9 cellular contexts compared by ENCODE assay signal in the genomic region with DNA sequence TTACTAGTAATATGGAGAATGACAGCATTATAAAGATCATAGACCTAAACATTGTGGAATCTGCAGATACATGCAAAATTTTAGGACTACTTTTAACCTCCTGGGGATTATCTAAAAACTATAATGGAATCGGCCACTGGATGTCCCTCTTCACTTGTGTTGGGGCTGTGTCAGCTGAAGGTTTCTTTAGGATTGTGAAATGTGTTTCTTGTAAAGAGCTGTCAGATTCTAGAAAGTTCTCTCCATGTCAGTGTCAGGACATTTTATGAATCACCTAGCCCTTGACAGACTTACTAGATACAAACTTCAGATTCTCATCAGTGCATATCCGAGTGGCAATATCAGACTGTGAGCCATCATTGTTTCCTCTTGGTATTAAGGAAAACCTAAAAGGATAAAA.
A peak's percentile ranks its signal among the peaks of the same experiment; 100 is the strongest.
DNase-seq lines count a peak whose midpoint lies in the region; ATAC-seq and TF ChIP-seq lines count a peak whose summit lies in the region.
"Had no signal": no experiment of that assay in that cellular context is flagged by ENCODE, and none has a peak within 500 bp of the region (broad histone marks: within the 10 kb centered on the region; RNA-seq: fewer than 3 reads in every experiment).

No MANE protein-coding gene starts in this region.

- DNase-seq in Ammon's horn (ENCODE audit: low spot score) (peak; percentile 57), iPS-NIHi11 (ENCODE audit: low spot score) (peak; percentile 49)
- DNase-seq in natural killer cell treated with Interleukin-12 subunit alpha and Interleukin-12 subunit beta and Interleukin-15 and Interleukin-18, amount 100 ng/mL, for 72 hours (ENCODE audit: low spot score), result no peak
- DNase-seq in activated T-cell treated with anti-CD3 and anti-CD28 coated beads, Interleukin-2, amount 50 U/mL, for 48 hours, result no peak
- DNase-seq: activated naive CD8-positive, alpha-beta T cell treated with anti-CD3 and anti-CD28 coated beads, Interleukin-2, amount 10 ng/mL, durations not matched to agents 7 days and 5 days had no signal

- H3K27me3 Mint-ChIP-seq in natural killer cell treated with Interleukin-12 subunit alpha and Interleukin-12 subunit beta and Interleukin-15 and Interleukin-18, amount 100 ng/mL, for 72 hours, result no peaks in the 10 kb centered on the region
- H3K27me3 Mint-ChIP-seq: activated naive CD8-positive, alpha-beta T cell treated with anti-CD3 and anti-CD28 coated beads, Interleukin-2, amount 10 ng/mL, durations not matched to agents 7 days and 5 days had no signal

- peak; percentile 36; the same call in 1 of the 2 replicates for TF ChIP-seq RAD21 in Ishikawa (IDR thresholded peaks at IDR 0.05; ENCODE audit: low read depth)

- no peak overlapping the region for H3K4me3 Mint-ChIP-seq in natural killer cell treated with Interleukin-12 subunit alpha and Interleukin-12 subunit beta and Interleukin-15 and Interleukin-18, amount 100 ng/mL, for 72 hours
- H3K4me3 Mint-ChIP-seq: activated naive CD8-positive, alpha-beta T cell treated with anti-CD3 and anti-CD28 coated beads, Interleukin-2, amount 10 ng/mL, durations not matched to agents 7 days and 5 days had no signal

- peak; percentile 33; the same call in 1 of the 3 replicates for ATAC-seq in SK-N-SH treated with all-trans-retinoic acid at 6 μM for 48 hours
- ATAC-seq in natural killer cell treated with Interleukin-12 subunit alpha and Interleukin-12 subunit beta and Interleukin-15 and Interleukin-18, amount 100 ng/mL, for 72 hours, result no peak
- no peak for ATAC-seq in GM18502 (IDR thresholded peaks at IDR 0.05; ENCODE audit: poor library complexity, unreplicated experiment)
- ATAC-seq in HG03025 (IDR thresholded peaks at IDR 0.05; ENCODE audit: low FRiP score, unreplicated experiment), result no peak

- peaks cover 12% of the 10 kb centered on the region for H3K9me3 Mint-ChIP-seq in natural killer cell treated with Interleukin-12 subunit alpha and Interleukin-12 subunit beta and Interleukin-15 and Interleukin-18, amount 100 ng/mL, for 72 hours

- H3K27ac Mint-ChIP-seq in natural killer cell treated with Interleukin-12 subunit alpha and Interleukin-12 subunit beta and Interleukin-15 and Interleukin-18, amount 100 ng/mL, for 72 hours, result no peak overlapping the region
- H3K27ac Mint-ChIP-seq: activated naive CD8-positive, alpha-beta T cell treated with anti-CD3 and anti-CD28 coated beads, Interleukin-2, amount 10 ng/mL, durations not matched to agents 7 days and 5 days had no signal

- H3K36me3 Mint-ChIP-seq in natural killer cell treated with Interleukin-12 subunit alpha and Interleukin-12 subunit beta and Interleukin-15 and Interleukin-18, amount 100 ng/mL, for 72 hours, result no peaks in the 10 kb centered on the region
- H3K36me3 Mint-ChIP-seq: activated naive CD8-positive, alpha-beta T cell treated with anti-CD3 and anti-CD28 coated beads, Interleukin-2, amount 10 ng/mL, durations not matched to agents 7 days and 5 days had no signal

- no peak for TF ChIP-seq EP300 in Ishikawa (IDR thresholded peaks at IDR 0.05; ENCODE audit: borderline replicate concordance)

- H3K4me1 Mint-ChIP-seq in natural killer cell treated with Interleukin-12 subunit alpha and Interleukin-12 subunit beta and Interleukin-15 and Interleukin-18, amount 100 ng/mL, for 72 hours (ENCODE audit: low read depth in 2 of 2), result no peaks in the 10 kb centered on the region
- H3K4me1 Mint-ChIP-seq: activated naive CD8-positive, alpha-beta T cell treated with anti-CD3 and anti-CD28 coated beads, Interleukin-2, amount 10 ng/mL, durations not matched to agents 7 days and 5 days had no signal

TF ChIP-seq in Ishikawa, 13 proteins besides CTCF, POLR2A, EP300 and RAD21 (continues in another document):
- TF ChIP-seq, protein P1, sequence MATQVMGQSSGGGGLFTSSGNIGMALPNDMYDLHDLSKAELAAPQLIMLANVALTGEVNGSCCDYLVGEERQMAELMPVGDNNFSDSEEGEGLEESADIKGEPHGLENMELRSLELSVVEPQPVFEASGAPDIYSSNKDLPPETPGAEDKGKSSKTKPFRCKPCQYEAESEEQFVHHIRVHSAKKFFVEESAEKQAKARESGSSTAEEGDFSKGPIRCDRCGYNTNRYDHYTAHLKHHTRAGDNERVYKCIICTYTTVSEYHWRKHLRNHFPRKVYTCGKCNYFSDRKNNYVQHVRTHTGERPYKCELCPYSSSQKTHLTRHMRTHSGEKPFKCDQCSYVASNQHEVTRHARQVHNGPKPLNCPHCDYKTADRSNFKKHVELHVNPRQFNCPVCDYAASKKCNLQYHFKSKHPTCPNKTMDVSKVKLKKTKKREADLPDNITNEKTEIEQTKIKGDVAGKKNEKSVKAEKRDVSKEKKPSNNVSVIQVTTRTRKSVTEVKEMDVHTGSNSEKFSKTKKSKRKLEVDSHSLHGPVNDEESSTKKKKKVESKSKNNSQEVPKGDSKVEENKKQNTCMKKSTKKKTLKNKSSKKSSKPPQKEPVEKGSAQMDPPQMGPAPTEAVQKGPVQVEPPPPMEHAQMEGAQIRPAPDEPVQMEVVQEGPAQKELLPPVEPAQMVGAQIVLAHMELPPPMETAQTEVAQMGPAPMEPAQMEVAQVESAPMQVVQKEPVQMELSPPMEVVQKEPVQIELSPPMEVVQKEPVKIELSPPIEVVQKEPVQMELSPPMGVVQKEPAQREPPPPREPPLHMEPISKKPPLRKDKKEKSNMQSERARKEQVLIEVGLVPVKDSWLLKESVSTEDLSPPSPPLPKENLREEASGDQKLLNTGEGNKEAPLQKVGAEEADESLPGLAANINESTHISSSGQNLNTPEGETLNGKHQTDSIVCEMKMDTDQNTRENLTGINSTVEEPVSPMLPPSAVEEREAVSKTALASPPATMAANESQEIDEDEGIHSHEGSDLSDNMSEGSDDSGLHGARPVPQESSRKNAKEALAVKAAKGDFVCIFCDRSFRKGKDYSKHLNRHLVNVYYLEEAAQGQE (IDR thresholded peaks at IDR 0.05; ENCODE audit: low read depth), result no peak
- no peak for TF ChIP-seq NFIC (IDR thresholded peaks at IDR 0.05)
- TF ChIP-seq CREB1 (IDR thresholded peaks at IDR 0.05; ENCODE audit: low read depth), result no peak
- TF ChIP-seq TEAD4 (IDR thresholded peaks at IDR 0.05), result no peak
- no peak for TF ChIP-seq CEBPB (IDR thresholded peaks at IDR 0.05)
- TF ChIP-seq FOXM1 (IDR thresholded peaks at IDR 0.05; ENCODE audit: borderline replicate concordance, low read depth), result no peak
- no peak for TF ChIP-seq TCF12 (IDR thresholded peaks at IDR 0.05; ENCODE audit: low read depth)
- no peak for TF ChIP-seq YY1 (IDR thresholded peaks at IDR 0.05; ENCODE audit: low read depth)
- no peak for TF ChIP-seq TAF1 (IDR thresholded peaks at IDR 0.05; ENCODE audit: low read depth)
- TF ChIP-seq, protein P2, sequence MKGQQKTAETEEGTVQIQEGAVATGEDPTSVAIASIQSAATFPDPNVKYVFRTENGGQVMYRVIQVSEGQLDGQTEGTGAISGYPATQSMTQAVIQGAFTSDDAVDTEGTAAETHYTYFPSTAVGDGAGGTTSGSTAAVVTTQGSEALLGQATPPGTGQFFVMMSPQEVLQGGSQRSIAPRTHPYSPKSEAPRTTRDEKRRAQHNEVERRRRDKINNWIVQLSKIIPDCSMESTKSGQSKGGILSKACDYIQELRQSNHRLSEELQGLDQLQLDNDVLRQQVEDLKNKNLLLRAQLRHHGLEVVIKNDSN (IDR thresholded peaks at IDR 0.05), result no peak

TF ChIP-seq in SK-N-SH treated with all-trans-retinoic acid at 6 μM for 48 hours, 23 proteins besides CTCF, POLR2A, EP300 and RAD21:
- TF ChIP-seq, protein P3, sequence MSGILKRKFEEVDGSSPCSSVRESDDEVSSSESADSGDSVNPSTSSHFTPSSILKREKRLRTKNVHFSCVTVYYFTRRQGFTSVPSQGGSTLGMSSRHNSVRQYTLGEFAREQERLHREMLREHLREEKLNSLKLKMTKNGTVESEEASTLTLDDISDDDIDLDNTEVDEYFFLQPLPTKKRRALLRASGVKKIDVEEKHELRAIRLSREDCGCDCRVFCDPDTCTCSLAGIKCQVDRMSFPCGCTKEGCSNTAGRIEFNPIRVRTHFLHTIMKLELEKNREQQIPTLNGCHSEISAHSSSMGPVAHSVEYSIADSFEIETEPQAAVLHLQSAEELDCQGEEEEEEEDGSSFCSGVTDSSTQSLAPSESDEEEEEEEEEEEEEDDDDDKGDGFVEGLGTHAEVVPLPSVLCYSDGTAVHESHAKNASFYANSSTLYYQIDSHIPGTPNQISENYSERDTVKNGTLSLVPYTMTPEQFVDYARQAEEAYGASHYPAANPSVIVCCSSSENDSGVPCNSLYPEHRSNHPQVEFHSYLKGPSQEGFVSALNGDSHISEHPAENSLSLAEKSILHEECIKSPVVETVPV (CRISPR knock-in tag; IDR thresholded peaks at IDR 0.05), result no peak
- TF ChIP-seq BACH2 (CRISPR knock-in tag; IDR thresholded peaks at IDR 0.05; ENCODE audit: borderline replicate concordance) (no peak), TCF4 (CRISPR knock-in tag; IDR thresholded peaks at IDR 0.05; ENCODE audit: borderline replicate concordance) (no peak)

Comparison
In these comparisons a context has a peak if more than half of its experiments do, and no peak if none do; other contexts are left out.
1. DNase-seq: peak in Ammon's horn (single experiment) and iPS-NIHi11 (single experiment); none in natural killer cell treated with Interleukin-12 subunit alpha and Interleukin-12 subunit beta and Interleukin-15 and Interleukin-18, amount 100 ng/mL, for 72 hours (single experiment) and activated T-cell treated with anti-CD3 and anti-CD28 coated beads, Interleukin-2, amount 50 U/mL, for 48 hours (0 of 2).